In the genomic region with DNA sequence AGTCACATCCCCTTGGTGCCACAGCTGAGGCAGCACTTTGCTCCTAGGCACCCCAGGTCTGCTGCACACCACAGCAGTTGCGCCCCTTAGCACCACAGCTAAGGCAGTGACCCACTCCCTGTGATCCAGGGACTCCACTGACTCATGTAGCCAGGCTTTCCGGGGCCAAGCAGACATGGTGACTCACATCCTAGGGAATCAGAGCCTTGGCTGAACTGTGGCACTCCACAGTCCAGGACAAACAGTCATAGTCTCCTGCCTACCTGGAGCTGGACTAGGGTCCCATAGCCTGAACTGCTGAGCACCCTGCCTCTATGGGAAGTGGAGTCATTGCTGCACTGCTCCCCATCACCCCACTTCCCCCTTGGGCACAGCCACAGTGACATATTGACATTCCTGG, we compare ENCODE assay signal across 13 cellular contexts.
A peak's percentile ranks its signal among the peaks of the same experiment; 100 is the strongest.
DNase-seq lines count a peak whose midpoint lies in the region; ATAC-seq, FAIRE-seq and TF ChIP-seq lines count a peak whose summit lies in the region.
"Had no signal": no experiment of that assay in that cellular context is flagged by ENCODE, and none has a peak within 500 bp of the region (broad histone marks: within the 10 kb centered on the region; RNA-seq: fewer than 3 reads in every experiment).

No MANE protein-coding gene starts in this region.

- no peak overlapping the region for H3K9ac ChIP-seq in endothelial cell of umbilical vein (replicated peaks; ENCODE audit: extremely low read depth, insufficient read depth, low read length)

- H4K20me1 ChIP-seq in PC-9 (ENCODE audit: insufficient read depth) = no peaks in the 10 kb centered on the region
- no peaks in the 10 kb centered on the region for H4K20me1 ChIP-seq in endothelial cell of umbilical vein (replicated peaks; ENCODE audit: control insufficient read depth, extremely low read depth, insufficient read depth, low read length)

- no peak overlapping the region for H3K27ac Mint-ChIP-seq in activated naive CD8-positive, alpha-beta T cell treated with anti-CD3 and anti-CD28 coated beads, Interleukin-2, amount 50 U/mL, for 24 hours
- H3K27ac Mint-ChIP-seq: activated CD4-positive, alpha-beta memory T cell treated with anti-CD3 and anti-CD28 coated beads for 36 hours; nephron had no signal

- no TSS peak for BruUV-seq in PC-9 (replicated peaks; lab: Mats Ljungman, UMichigan)
- no TSS peak for BruUV-seq in endothelial cell of umbilical vein (replicated peaks; lab: Mats Ljungman, UMichigan)

- POLR2A ChIA-PET in PC-9 (lab: Charles Lee; ENCODE audit: unreplicated experiment) = interaction anchor here (0.6 to 0.9 kb wide), 2 partner anchors 98 to 215 kb away, joined by 5 to 9 read pairs; no protein-coding TSS in a partner anchor
- POLR2A ChIA-PET in endothelial cell of umbilical vein (lab: Charles Lee) = no interaction called here

- H3K4me1 ChIP-seq in PC-9 (replicated peaks; ENCODE audit: insufficient read depth) (peaks cover 32% of the 10 kb centered on the region), endothelial cell of umbilical vein (ENCODE audit: control insufficient read depth, extremely low read depth, insufficient read depth, low read length) (peaks cover 24% of the 10 kb centered on the region)

- DNase-seq in Daoy (ENCODE audit: low read depth) (peak; percentile 54), PC-9 (peak; percentile 58 to 86), endothelial cell of umbilical vein (ENCODE audit: low read depth, low spot score) (peak; percentile 62), non-pigmented ciliary epithelial cell (ENCODE audit: low read depth) (peak; percentile 75), NCI-H128 (lab: John Stamatoyannopoulos, UW; ENCODE audit: unreplicated experiment) (no peak)
- no peak for DNase-seq in activated naive CD8-positive, alpha-beta T cell treated with anti-CD3 and anti-CD28 coated beads, Interleukin-2, amount 50 U/mL, for 24 hours
- DNase-seq: activated CD4-positive, alpha-beta memory T cell treated with anti-CD3 and anti-CD28 coated beads for 36 hours; amygdala; NCI-H1436 treated with DMSO at 0.1 percent for 48 hours; stimulated activated CD4-positive, alpha-beta T cell treated with anti-CD3 and anti-CD28 coated beads, Interleukin-2, amount 100 ng/mL, for 24 hours had no signal

- H3K79me2 ChIP-seq in PC-9 (ENCODE audit: low read depth) (no peaks in the 10 kb centered on the region), endothelial cell of umbilical vein (ENCODE audit: control insufficient read depth, insufficient read depth, low read length) (no peaks in the 10 kb centered on the region)

- FAIRE-seq in endothelial cell of umbilical vein (lab: Jason Lieb, UNC) = no peak

- no peaks in the 10 kb centered on the region for H3K36me3 Mint-ChIP-seq in activated naive CD8-positive, alpha-beta T cell treated with anti-CD3 and anti-CD28 coated beads, Interleukin-2, amount 50 U/mL, for 24 hours (ENCODE audit: low read depth)
- H3K36me3 Mint-ChIP-seq: activated CD4-positive, alpha-beta memory T cell treated with anti-CD3 and anti-CD28 coated beads for 36 hours had no signal

- H3K9me2 ChIP-seq in PC-9 (ENCODE audit: insufficient read depth) = no peaks in the 10 kb centered on the region

- peak overlapping the region; percentile 2; the same call in 1 of the 2 replicates for H2AFZ ChIP-seq in PC-9
- H2AFZ ChIP-seq in endothelial cell of umbilical vein (ENCODE audit: low read depth, low read length) = no peak overlapping the region

- H3K4me3 ChIP-seq in PC-9 = no peak overlapping the region
- no peak overlapping the region for H3K4me3 ChIP-seq in endothelial cell of umbilical vein (replicated peaks in 1 of 3; ENCODE audit: insufficient read depth in 1 of 3, low read depth in 1 of 3, low read length in 3 of 3)

- peaks cover 20% of the 10 kb centered on the region for H3K9me3 Mint-ChIP-seq in activated naive CD8-positive, alpha-beta T cell treated with anti-CD3 and anti-CD28 coated beads, Interleukin-2, amount 50 U/mL, for 24 hours

- no peak for TF ChIP-seq POLR2A in endothelial cell of umbilical vein (IDR thresholded peaks at IDR 0.05; ENCODE audit: low read depth, low read length)

- H3K27ac ChIP-seq in PC-9 (peak overlapping the region; percentile 41), endothelial cell of umbilical vein (ENCODE audit: insufficient read depth, low read depth, low read length) (peak overlapping the region; percentile 48)

- no peaks in the 10 kb centered on the region for H3K4me1 Mint-ChIP-seq in activated naive CD8-positive, alpha-beta T cell treated with anti-CD3 and anti-CD28 coated beads, Interleukin-2, amount 50 U/mL, for 24 hours
- H3K4me1 Mint-ChIP-seq: nephron had no signal

- H3K27me3 Mint-ChIP-seq in activated naive CD8-positive, alpha-beta T cell treated with anti-CD3 and anti-CD28 coated beads, Interleukin-2, amount 50 U/mL, for 24 hours = no peaks in the 10 kb centered on the region
- H3K27me3 Mint-ChIP-seq: activated CD4-positive, alpha-beta memory T cell treated with anti-CD3 and anti-CD28 coated beads for 36 hours had no signal

- CTCF ChIA-PET in PC-9 (lab: Charles Lee) = interaction anchor here (1.0 kb wide), 1 partner anchor 250 kb away, joined by 3 read pairs; no protein-coding TSS in a partner anchor
- CTCF ChIA-PET in endothelial cell of umbilical vein (lab: Charles Lee) = no interaction called here

- peaks cover 9% of the 10 kb centered on the region; the same call in 1 of the 2 replicates for H3F3A ChIP-seq in PC-9 (ENCODE audit: insufficient read depth, low read depth)

- no peaks in the 10 kb centered on the region for H3K27me3 ChIP-seq in PC-9 (ENCODE audit: insufficient read depth, low read depth)
- no peaks in the 10 kb centered on the region for H3K27me3 ChIP-seq in endothelial cell of umbilical vein (ENCODE audit: control insufficient read depth in 2 of 2, insufficient read depth in 2 of 2, low read length in 2 of 2)

- H3K36me3 ChIP-seq in PC-9 (ENCODE audit: low read depth) (no peaks in the 10 kb centered on the region), endothelial cell of umbilical vein (ENCODE audit: control insufficient read depth in 2 of 2, extremely low read depth in 1 of 2, insufficient read depth in 2 of 2, low read length in 2 of 2) (no peaks in the 10 kb centered on the region)

- no peak for ATAC-seq in GM18870 (IDR thresholded peaks at IDR 0.05; ENCODE audit: unreplicated experiment)
- no peak for ATAC-seq in HG03280 (IDR thresholded peaks at IDR 0.05; ENCODE audit: unreplicated experiment)
- no peak for ATAC-seq in activated naive CD8-positive, alpha-beta T cell treated with anti-CD3 and anti-CD28 coated beads, Interleukin-2, amount 50 U/mL, for 24 hours

- H3K4me2 ChIP-seq in PC-9 = peak overlapping the region; percentile 41
- no peak overlapping the region for H3K4me2 ChIP-seq in endothelial cell of umbilical vein (ENCODE audit: insufficient read depth, low read length)

- H3K9me1 ChIP-seq in endothelial cell of umbilical vein (replicated peaks; ENCODE audit: control insufficient read depth, extremely low read depth, insufficient read depth, low read length) = no peaks in the 10 kb centered on the region

- no peak overlapping the region for H3K4me3 Mint-ChIP-seq in activated naive CD8-positive, alpha-beta T cell treated with anti-CD3 and anti-CD28 coated beads, Interleukin-2, amount 50 U/mL, for 24 hours
- H3K4me3 Mint-ChIP-seq: activated CD4-positive, alpha-beta memory T cell treated with anti-CD3 and anti-CD28 coated beads for 36 hours; nephron had no signal

- H3K9me3 ChIP-seq in PC-9 (ENCODE audit: insufficient read depth, low read depth) = peaks cover under 1% of the 10 kb centered on the region; the same call in 1 of the 2 replicates
- no peaks in the 10 kb centered on the region for H3K9me3 ChIP-seq in endothelial cell of umbilical vein (replicated peaks; ENCODE audit: control insufficient read depth, insufficient read depth, low read length)

- no peak for TF ChIP-seq CTCF in PC-9 (conservative IDR thresholded peaks at IDR 0.05)
- no peak for TF ChIP-seq CTCF in endothelial cell of umbilical vein (IDR thresholded peaks at IDR 0.05; ENCODE audit: extremely low read depth in 1 of 2, insufficient read depth in 1 of 2, low read depth in 1 of 2, low read length in 2 of 2)

- intact Hi-C loops in PC-9 (cut with micrococcal nuclease; ENCODE audit: unreplicated experiment) = loop anchor here (1.0 to 2.0 kb wide), 5 partner anchors 25 to 340 kb away; no protein-coding TSS in a partner anchor
- intact Hi-C loops in endothelial cell of umbilical vein (cut with micrococcal nuclease) = loop anchor here (5.0 kb wide), 1 partner anchor 322 kb away; no protein-coding TSS in a partner anchor

- dilution Hi-C loops in endothelial cell of umbilical vein (cut with MboI; ENCODE audit: extremely low pct_ligation_motif_present, low sequenced_read_pairs) = no loop called here

TF ChIP-seq in endothelial cell of umbilical vein, 7 proteins besides CTCF, POLR2A, EP300 and RAD21:
- TF ChIP-seq FOS (IDR thresholded peaks at IDR 0.05; ENCODE audit: borderline replicate concordance, insufficient read depth, low read length) (peak; percentile 81), MAX (IDR thresholded peaks at IDR 0.05; ENCODE audit: insufficient read depth, insufficient read length) (no peak), GATA2 (IDR thresholded peaks at IDR 0.05; ENCODE audit: insufficient read depth, insufficient read length, low read depth, low read length) (no peak), POLR2AphosphoS5 (IDR thresholded peaks at IDR 0.05; ENCODE audit: insufficient read depth, low read depth, low read length) (peak; percentile 60), MYC (IDR thresholded peaks at IDR 0.05; ENCODE audit: low read depth, low read length) (no peak), EZH2 (IDR thresholded peaks at IDR 0.05; ENCODE audit: borderline replicate concordance, low read depth, low read length, severe bottlenecking) (no peak), JUN (IDR thresholded peaks at IDR 0.05; ENCODE audit: borderline replicate concordance, insufficient read depth, insufficient read length, low read depth) (peak; percentile 72)
TF ChIP-seq in endothelial cell of umbilical vein: peak in this region for 3.

Comparison
In these comparisons a context has a peak if more than half of its experiments do, and no peak if none do; other contexts are left out.
1. DNase-seq: peak in Daoy (single experiment), PC-9 (2 of 2), endothelial cell of umbilical vein (single experiment) and non-pigmented ciliary epithelial cell (single experiment); none in NCI-H128 (single experiment) and activated naive CD8-positive, alpha-beta T cell treated with anti-CD3 and anti-CD28 coated beads, Interleukin-2, amount 50 U/mL, for 24 hours (single experiment).